Comparison of ENCODE assay signal across 8 cellular contexts in the genomic region with DNA sequence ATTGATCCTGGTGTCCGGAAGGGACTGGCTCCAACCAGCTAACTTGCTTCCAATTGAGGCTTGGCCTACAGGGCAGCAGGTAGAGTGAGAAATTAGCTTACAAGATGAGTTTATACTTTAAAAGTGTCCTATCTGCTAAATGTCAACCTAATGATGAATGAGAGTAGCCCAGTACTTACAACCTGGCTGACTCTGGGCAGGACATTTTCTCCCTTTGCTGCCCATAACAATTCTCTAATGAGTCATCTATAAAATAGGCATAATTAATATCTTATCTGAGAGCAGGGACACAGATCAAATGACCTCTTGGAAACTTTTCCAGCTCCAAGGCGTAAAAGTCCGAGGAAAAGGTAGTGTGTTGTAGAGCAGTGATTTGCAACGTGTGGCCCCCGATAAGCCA.
"Had no signal": no experiment of that assay in that cellular context is flagged by ENCODE, and none has a peak within 500 bp of the region (broad histone marks: within the 10 kb centered on the region; RNA-seq: fewer than 3 reads in every experiment).

No MANE protein-coding gene starts in this region.

- H2AFZ ChIP-seq: GM23248 had no signal

- H3K4me3 ChIP-seq: GM23248, HAP-1 had no signal

- ATAC-seq: HCT116 had no signal

- H3K9ac ChIP-seq: GM23248 had no signal

- H3K9me3 ChIP-seq: HAP-1 had no signal

- H3K36me3 ChIP-seq: HAP-1 had no signal

- FAIRE-seq: HTR-8/SVneo had no signal

- H3K4me1 ChIP-seq: HAP-1 had no signal

- H3K27ac ChIP-seq: GM23248 had no signal

- DNase-seq: GOT3, H7, HFFc6, IMR-90 had no signal
